In the genomic region with DNA sequence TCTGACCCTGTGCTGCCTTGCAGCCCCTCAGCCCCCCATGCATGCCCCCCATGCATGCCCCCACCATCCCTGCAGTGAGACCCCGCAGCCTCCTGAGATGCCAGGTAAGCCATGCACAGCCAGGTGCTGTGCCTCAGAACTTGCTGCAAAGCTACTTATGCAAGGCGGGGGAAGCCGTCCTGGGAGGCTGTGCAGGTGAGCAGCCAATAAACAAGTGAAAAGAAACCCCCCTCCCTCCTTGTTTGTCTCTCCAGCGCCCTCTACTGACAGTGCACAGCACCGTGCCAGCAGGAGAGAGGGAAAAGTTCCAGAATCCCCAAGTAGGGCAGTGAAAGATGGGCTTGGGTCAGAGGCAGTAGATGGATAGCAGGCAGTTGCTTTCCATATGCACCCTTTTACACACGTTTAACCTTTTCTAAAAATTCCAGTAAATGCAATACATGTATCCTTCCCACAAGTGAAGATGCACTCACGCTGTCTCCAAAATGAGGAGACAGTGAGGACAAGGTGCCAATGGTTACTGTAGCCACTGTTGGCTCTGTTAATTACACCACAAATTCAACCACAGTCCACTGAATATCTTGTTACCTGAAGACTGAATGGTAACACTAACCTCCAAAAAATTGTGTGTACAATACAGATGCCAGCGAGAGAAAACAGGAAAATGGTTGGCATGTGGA, we compare ENCODE assay signal across 9 cellular contexts. TPM values are rescaled to one million over a fixed set of nuclear protein-coding genes. Genes with fewer than 3 reads are reported as not detected.
DNase-seq lines count a peak whose midpoint lies in the region; ATAC-seq and TF ChIP-seq lines count a peak whose summit lies in the region.
"Had no signal": no experiment of that assay in that cellular context is flagged by ENCODE, and none has a peak within 500 bp of the region (broad histone marks: within the 10 kb centered on the region; RNA-seq: fewer than 3 reads in every experiment).

No MANE protein-coding gene starts in this region.

- TF ChIP-seq POLR2A in vagina (IDR thresholded peaks at IDR 0.05): no peak

- H3K27me3 ChIP-seq in vagina: no peaks in the 10 kb centered on the region

- peaks cover 10% of the 10 kb centered on the region for H3K27me3 Mint-ChIP-seq in activated CD8-positive, alpha-beta T cell treated with anti-CD3 and anti-CD28 coated beads for 36 hours

- peak; percentile 22 for ATAC-seq in GM21786 (IDR thresholded peaks at IDR 0.05; ENCODE audit: unreplicated experiment)
- ATAC-seq in activated CD8-positive, alpha-beta T cell treated with anti-CD3 and anti-CD28 coated beads for 36 hours: peak; percentile 61

- H3K9me3 ChIP-seq in vagina: no peaks in the 10 kb centered on the region

- intact Hi-C loops in activated CD8-positive, alpha-beta T cell treated with anti-CD3 and anti-CD28 coated beads for 36 hours (cut with micrococcal nuclease): no loop called here
- intact Hi-C loops in vagina (cut with DNase I): loop anchor here (5.0 kb wide), 1 partner anchor 1339 kb away; no protein-coding TSS in a partner anchor

- TF ChIP-seq CTCF in activated CD8-positive, alpha-beta T cell treated with anti-CD3 and anti-CD28 coated beads for 36 hours (IDR thresholded peaks at IDR 0.05): peak; percentile 73
- TF ChIP-seq CTCF in vagina (IDR thresholded peaks at IDR 0.05): peak in 2 of 3 experiments; percentile 30 to 43

- H3K27ac Mint-ChIP-seq in activated CD8-positive, alpha-beta T cell treated with anti-CD3 and anti-CD28 coated beads for 36 hours: no peak overlapping the region

- no peaks in the 10 kb centered on the region for H3K4me1 Mint-ChIP-seq in activated CD8-positive, alpha-beta T cell treated with anti-CD3 and anti-CD28 coated beads for 36 hours (ENCODE audit: low read depth)

- no peaks in the 10 kb centered on the region for H3K36me3 ChIP-seq in vagina

- no peaks in the 10 kb centered on the region for H3K36me3 Mint-ChIP-seq in activated CD8-positive, alpha-beta T cell treated with anti-CD3 and anti-CD28 coated beads for 36 hours (ENCODE audit: low read depth)

- CTCF ChIA-PET in activated CD8-positive, alpha-beta T cell treated with anti-CD3 and anti-CD28 coated beads for 36 hours (lab: Charles Lee): interaction anchor here (1.0 to 2.4 kb wide), 8 partner anchors 12 to 45 kb away, joined by 3 to 14 read pairs (median 4); no protein-coding TSS in a partner anchor

- peaks cover 37% of the 10 kb centered on the region for H3K4me1 ChIP-seq in vagina

- no peak overlapping the region for H3K4me3 Mint-ChIP-seq in activated CD8-positive, alpha-beta T cell treated with anti-CD3 and anti-CD28 coated beads for 36 hours

- no peak overlapping the region for H3K4me3 ChIP-seq in vagina

- POLR2A ChIA-PET in activated CD8-positive, alpha-beta T cell treated with anti-CD3 and anti-CD28 coated beads for 36 hours (lab: Charles Lee): no interaction called here

- H3K27ac ChIP-seq in vagina: no peak overlapping the region

- DNase-seq in DMS 273 (lab: John Stamatoyannopoulos, UW; ENCODE audit: unreplicated experiment): peak; percentile 80
- no peak for DNase-seq in DMS 273 treated with DMSO at 0.1 percent for 48 hours (lab: John Stamatoyannopoulos, UW)
- peak; percentile 88 for DNase-seq in NCI-H1694 (lab: John Stamatoyannopoulos, UW)
- peak; percentile 66 for DNase-seq in activated CD8-positive, alpha-beta T cell treated with anti-CD3 and anti-CD28 coated beads for 36 hours
- DNase-seq in left kidney (ENCODE audit: low read depth, low spot score): peak; percentile 67
- DNase-seq in vagina (ENCODE audit: extremely low spot score in 2 of 2): no peak
- DNase-seq in cerebellum (ENCODE audit: low spot score): no peak

- no peaks in the 10 kb centered on the region for H3K9me3 Mint-ChIP-seq in activated CD8-positive, alpha-beta T cell treated with anti-CD3 and anti-CD28 coated beads for 36 hours

RNA-seq across cellular contexts. Expression of a gene that starts 18.0 kb away (rescaled TPM):
- 1 to 10 TPM; 1.1 to 1.2 TPM for total RNA-seq in activated CD8-positive, alpha-beta T cell treated with anti-CD3 and anti-CD28 coated beads for 36 hours
- total RNA-seq in vagina (82.7 TPM), cerebellum (8.6 TPM)

RNA-seq across cellular contexts. Expression of a gene that starts 46.7 kb away (rescaled TPM):
- not detected for total RNA-seq in activated CD8-positive, alpha-beta T cell treated with anti-CD3 and anti-CD28 coated beads for 36 hours
- total RNA-seq in vagina (8.6 TPM), cerebellum (0.36 TPM)

RNA-seq across cellular contexts. Expression of a gene that starts 57.2 kb away (rescaled TPM):
- not detected for total RNA-seq in activated CD8-positive, alpha-beta T cell treated with anti-CD3 and anti-CD28 coated beads for 36 hours
- total RNA-seq in vagina (not detected), cerebellum (not detected)
- total RNA-seq: skeletal muscle tissue had no signal

Comparison
In these comparisons a context has a peak if more than half of its experiments do, and no peak if none do; other contexts are left out.
1. DNase-seq: peak in DMS 273 (single experiment), NCI-H1694 (single experiment), activated CD8-positive, alpha-beta T cell treated with anti-CD3 and anti-CD28 coated beads for 36 hours (single experiment) and left kidney (single experiment); none in DMS 273 treated with DMSO at 0.1 percent for 48 hours (single experiment), vagina (0 of 2) and cerebellum (single experiment).